7 cellular contexts compared by ENCODE assay signal in genomic region chr2:201127128-201127521, GRCh38. TPM values are rescaled to one million over a fixed set of nuclear protein-coding genes. Genes with fewer than 3 reads are reported as not detected.
A peak's percentile ranks its signal among the peaks of the same experiment; 100 is the strongest.
DNase-seq lines count a peak whose midpoint lies in the region; ATAC-seq, FAIRE-seq and TF ChIP-seq lines count a peak whose summit lies in the region.

No MANE protein-coding gene starts in this region.

- H3K27me3 ChIP-seq in stomach smooth muscle (ENCODE audit: control insufficient read depth in 1 of 2, insufficient read depth in 2 of 2, low read length in 2 of 2): no peaks in the 10 kb centered on the region

- FAIRE-seq in kidney (lab: Jason Lieb, UNC): no peak

- H3K4me3 ChIP-seq in kidney (ENCODE audit: low read length in 2 of 2) (peak overlapping the region; percentile 46 to 47), stomach smooth muscle (ENCODE audit: low read length in 2 of 2) (peak overlapping the region; percentile 41 to 58)

- peaks cover 2% of the 10 kb centered on the region for H3K27me3 Mint-ChIP-seq in IgD-negative memory B cell
- H3K27me3 Mint-ChIP-seq in activated naive CD8-positive, alpha-beta T cell treated with anti-CD3 and anti-CD28 coated beads for 36 hours: no peaks in the 10 kb centered on the region

- H3K27ac ChIP-seq in kidney (ENCODE audit: low read depth in 2 of 2, low read length in 2 of 2) (peak overlapping the region; percentile 87 to 90), stomach smooth muscle (ENCODE audit: low read length) (peak overlapping the region; percentile 58)

- H3K9ac ChIP-seq in kidney (ENCODE audit: low read length in 2 of 2) (peak overlapping the region in 1 of 2 donors; percentile 70), stomach smooth muscle (ENCODE audit: low read length in 2 of 2) (peak overlapping the region in 1 of 2 donors; percentile 59)

- intact Hi-C loops in kidney (cut with DNase I): no loop called here

- peak overlapping the region; percentile 90 to 100 (median 100) for H3K27ac Mint-ChIP-seq in IgD-negative memory B cell
- peak overlapping the region; percentile 90 for H3K27ac Mint-ChIP-seq in activated naive CD8-positive, alpha-beta T cell treated with anti-CD3 and anti-CD28 coated beads for 36 hours

- H3K4me1 Mint-ChIP-seq in IgD-negative memory B cell: peaks cover 66 to 83% (median 79%) of the 10 kb centered on the region in 3 donors
- peaks cover 64% of the 10 kb centered on the region for H3K4me1 Mint-ChIP-seq in activated naive CD8-positive, alpha-beta T cell treated with anti-CD3 and anti-CD28 coated beads for 36 hours

- H3K36me3 ChIP-seq in kidney (ENCODE audit: control insufficient read depth in 1 of 2, insufficient read depth in 2 of 2, low read length in 2 of 2) (peaks cover 0 to 5% of the 10 kb centered on the region in 2 donors), stomach smooth muscle (ENCODE audit: control insufficient read depth in 2 of 2, insufficient read depth in 2 of 2, low read length in 2 of 2) (peaks cover 0 to 2% of the 10 kb centered on the region in 2 donors)

- no peak for ATAC-seq in HG03135 (IDR thresholded peaks at IDR 0.05; ENCODE audit: unreplicated experiment)

- peak overlapping the region; percentile 75 to 100 (median 88) for H3K4me3 Mint-ChIP-seq in IgD-negative memory B cell
- H3K4me3 Mint-ChIP-seq in activated naive CD8-positive, alpha-beta T cell treated with anti-CD3 and anti-CD28 coated beads for 36 hours: peak overlapping the region; percentile 77

- H3K9me3 ChIP-seq in kidney (ENCODE audit: control insufficient read depth in 1 of 2, low read length in 2 of 2): no peaks in the 10 kb centered on the region
- H3K9me3 ChIP-seq in stomach smooth muscle (ENCODE audit: control insufficient read depth in 2 of 2, low read length in 2 of 2): no peaks in the 10 kb centered on the region

- no peak for TF ChIP-seq CTCF in kidney (IDR thresholded peaks at IDR 0.05; ENCODE audit: borderline replicate concordance, extremely low read depth, insufficient read depth)

- no peak for DNase-seq in activated naive CD8-positive, alpha-beta T cell treated with anti-CD3 and anti-CD28 coated beads for 36 hours
- no peak for DNase-seq in kidney
- no peak for DNase-seq in DMS53 treated with DMSO at 0.1 percent for 48 hours (lab: John Stamatoyannopoulos, UW; ENCODE audit: unreplicated experiment)
- no peak for DNase-seq in NCI-H146 treated with DMSO at 0.1 percent for 48 hours (lab: John Stamatoyannopoulos, UW; ENCODE audit: unreplicated experiment)

- peaks cover 14% of the 10 kb centered on the region for H3K36me3 Mint-ChIP-seq in IgD-negative memory B cell
- peaks cover 69% of the 10 kb centered on the region for H3K36me3 Mint-ChIP-seq in activated naive CD8-positive, alpha-beta T cell treated with anti-CD3 and anti-CD28 coated beads for 36 hours

- H3K4me1 ChIP-seq in kidney (ENCODE audit: control insufficient read depth in 1 of 2, insufficient read depth in 1 of 2, low read depth in 1 of 2, low read length in 2 of 2) (peaks cover 59 to 80% of the 10 kb centered on the region in 2 donors), stomach smooth muscle (ENCODE audit: control insufficient read depth, insufficient read depth, low read length) (peaks cover 40% of the 10 kb centered on the region)

- H3K9me3 Mint-ChIP-seq in IgD-negative memory B cell: no peaks in the 10 kb centered on the region
- H3K9me3 Mint-ChIP-seq in activated naive CD8-positive, alpha-beta T cell treated with anti-CD3 and anti-CD28 coated beads for 36 hours: no peaks in the 10 kb centered on the region

RNA-seq across cellular contexts. Expression of gene CFLAR, which starts 11.2 kb away (rescaled TPM):
- polyA plus RNA-seq in IgD-negative memory B cell: 104 TPM
- 100 to 1,000 TPM; 190 to 198 TPM for total RNA-seq in activated naive CD8-positive, alpha-beta T cell treated with anti-CD3 and anti-CD28 coated beads for 36 hours
- total RNA-seq in kidney: 263 TPM
- 47.2 TPM for polyA plus RNA-seq in kidney (ENCODE audit: insufficient read depth, low read depth, low replicate concordance)

RNA-seq across cellular contexts. Expression of gene NDUFB3, which starts 55.3 kb away (rescaled TPM):
- polyA plus RNA-seq in IgD-negative memory B cell (188 TPM), kidney (ENCODE audit: insufficient read depth, low read depth, low replicate concordance) (309 TPM)
- total RNA-seq in activated naive CD8-positive, alpha-beta T cell treated with anti-CD3 and anti-CD28 coated beads for 36 hours: 100 to 1,000 TPM; 139 to 146 TPM
- total RNA-seq in kidney: 101 TPM

RNA-seq across cellular contexts. Expression of gene HYCC2, which starts 55.7 kb away (rescaled TPM):
- polyA plus RNA-seq in IgD-negative memory B cell (15.1 TPM), kidney (ENCODE audit: insufficient read depth, low read depth, low replicate concordance) (4.0 TPM)
- 10 to 100 TPM; 22.6 to 25.3 TPM for total RNA-seq in activated naive CD8-positive, alpha-beta T cell treated with anti-CD3 and anti-CD28 coated beads for 36 hours
- total RNA-seq in kidney: 30.1 TPM

RNA-seq across cellular contexts. Expression of gene CASP10, which starts 55.8 kb away (rescaled TPM):
- 14.9 TPM for polyA plus RNA-seq in IgD-negative memory B cell
- total RNA-seq in activated naive CD8-positive, alpha-beta T cell treated with anti-CD3 and anti-CD28 coated beads for 36 hours: 10 to 100 TPM; 25.5 to 26.5 TPM
- total RNA-seq in kidney: 24.6 TPM
- polyA plus RNA-seq in kidney (ENCODE audit: insufficient read depth, low read depth, low replicate concordance): 4.5 TPM
